Comparison of ENCODE assay signal across 26 cellular contexts in the genomic region with DNA sequence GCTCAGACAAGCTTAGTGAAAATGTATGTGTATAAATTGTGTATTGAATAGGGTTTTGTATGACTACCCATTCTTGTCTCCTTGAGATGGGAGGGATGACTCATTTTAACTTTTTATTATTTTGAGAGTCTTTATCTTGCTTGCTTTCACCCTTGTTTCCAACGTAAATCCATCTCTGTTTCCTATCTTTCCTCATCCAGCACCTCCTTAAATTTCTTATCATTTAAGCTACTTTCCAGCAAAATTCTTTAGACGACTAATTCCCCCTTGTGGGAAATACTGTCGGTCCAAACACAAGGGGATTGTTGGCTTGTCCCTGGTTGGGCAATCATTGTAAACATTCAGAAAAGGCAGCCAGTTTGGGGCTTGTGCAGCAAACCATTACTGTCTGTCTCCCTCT.
DNase-seq lines count a peak whose midpoint lies in the region; ATAC-seq and TF ChIP-seq lines count a peak whose summit lies in the region.
"Had no signal": no experiment of that assay in that cellular context is flagged by ENCODE, and none has a peak within 500 bp of the region (broad histone marks: within the 10 kb centered on the region; RNA-seq: fewer than 3 reads in every experiment).

No MANE protein-coding gene starts in this region.

- no peak for TF ChIP-seq RAD21 in IMR-90 (IDR thresholded peaks at IDR 0.05; ENCODE audit: low read length)

- peaks cover 0 to 5% (median 0%) of the 10 kb centered on the region in 5 donors for H3K9me3 Mint-ChIP-seq in CD8-positive, alpha-beta memory T cell
- H3K9me3 Mint-ChIP-seq: activated CD8-positive, alpha-beta T cell treated with anti-CD3 and anti-CD28 coated beads for 36 hours; activated naive CD8-positive, alpha-beta T cell treated with anti-CD3 and anti-CD28 coated beads for 36 hours; stimulated activated naive CD8-positive, alpha-beta T cell treated with anti-CD3 and anti-CD28 coated beads, Interleukin-15, Interleukin-2, amounts not matched to agents 100 ng/mL and 50 ng/mL, for 24 hours; T-helper 1 cell treated with Interleukin-12 subunit alpha and Interleukin-12 subunit beta and Interleukin-4 antibody, amounts not matched to agents 30 μg/mL and 1 μg/mL, for 36 hours had no signal

- H3K9me3 ChIP-seq in IMR-90 (ENCODE audit: control insufficient read depth, insufficient read depth, low read length) (peaks cover 5% of the 10 kb centered on the region), BE2C (no peaks in the 10 kb centered on the region)
- no peaks in the 10 kb centered on the region for H3K9me3 ChIP-seq in CD8-positive, alpha-beta memory T cell (ENCODE audit: low read length)

- H3K18ac ChIP-seq in IMR-90 (ENCODE audit: low read depth, low read length), result no peak overlapping the region

- TF ChIP-seq POLR2A in IMR-90 (IDR thresholded peaks at IDR 0.05; ENCODE audit: low read depth, low read length), result no peak

- H3K79me2 ChIP-seq in ACC112 (ENCODE audit: control insufficient read depth, insufficient read depth, low read length, unreplicated experiment), result peaks cover 6% of the 10 kb centered on the region

- TF ChIP-seq CTCF in IMR-90 (conservative IDR thresholded peaks at IDR 0.05; ENCODE audit: low read depth, low read length), result no peak
- TF ChIP-seq CTCF in fibroblast of villous mesenchyme (IDR thresholded peaks at IDR 0.05; ENCODE audit: insufficient read depth, low read depth, low read length), result no peak
- TF ChIP-seq CTCF in BE2C (IDR thresholded peaks at IDR 0.05; ENCODE audit: low read depth, low read length), result no peak

- dilution Hi-C loops in IMR-90 (cut with HindIII; ENCODE audit: low sequenced_read_pairs, unreplicated experiment), result no loop called here

- no peak overlapping the region for H3K27ac Mint-ChIP-seq in CD8-positive, alpha-beta memory T cell
- H3K27ac Mint-ChIP-seq: activated CD8-positive, alpha-beta T cell treated with anti-CD3 and anti-CD28 coated beads for 36 hours; activated naive CD8-positive, alpha-beta T cell treated with anti-CD3 and anti-CD28 coated beads for 36 hours; naive thymus-derived CD8-positive, alpha-beta T cell; stimulated activated naive CD8-positive, alpha-beta T cell treated with anti-CD3 and anti-CD28 coated beads, Interleukin-15, Interleukin-2, amounts not matched to agents 100 ng/mL and 50 ng/mL, for 24 hours; T-helper 1 cell treated with Interleukin-12 subunit alpha and Interleukin-12 subunit beta and Interleukin-4 antibody, amounts not matched to agents 30 μg/mL and 1 μg/mL, for 36 hours had no signal

- H3K4me2 ChIP-seq in IMR-90 (ENCODE audit: low read depth, low read length), result peak overlapping the region; percentile 56; the same call in 1 of the 2 replicates

- H3K36me3 ChIP-seq in ACC112 (ENCODE audit: insufficient read depth, low read length) (no peaks in the 10 kb centered on the region), IMR-90 (ENCODE audit: control insufficient read depth, insufficient read depth, low read length) (no peaks in the 10 kb centered on the region), BE2C (no peaks in the 10 kb centered on the region)
- H3K36me3 ChIP-seq in CD8-positive, alpha-beta memory T cell (ENCODE audit: insufficient read depth, low read length), result no peaks in the 10 kb centered on the region
- H3K36me3 ChIP-seq: tibial artery had no signal

- H3K36me3 Mint-ChIP-seq in CD8-positive, alpha-beta memory T cell, result no peaks in the 10 kb centered on the region
- H3K36me3 Mint-ChIP-seq: activated naive CD8-positive, alpha-beta T cell treated with anti-CD3 and anti-CD28 coated beads for 36 hours had no signal

- ATAC-seq in IMR-90 (ENCODE audit: low read depth), result peak; percentile 55
- ATAC-seq: activated CD8-positive, alpha-beta T cell treated with anti-CD3 and anti-CD28 coated beads for 36 hours; naive thymus-derived CD8-positive, alpha-beta T cell had no signal

- intact Hi-C loops in IMR-90 (cut with micrococcal nuclease), result loop anchor here (5.0 kb wide), 2 partner anchors 81 to 151 kb away; no protein-coding TSS in a partner anchor

- H2BK120ac ChIP-seq in IMR-90 (ENCODE audit: low read depth, low read length), result no peak overlapping the region

- no TSS peak for BruUV-seq in IMR-90 (replicated peaks; lab: Mats Ljungman, UMichigan)

- CTCF ChIA-PET in IMR-90 (lab: Yijun Ruan, JAX), result no interaction called here
- CTCF ChIA-PET in CD8-positive, alpha-beta memory T cell (lab: Charles Lee), result no interaction called here

- peaks cover 12% of the 10 kb centered on the region for H3K9me1 ChIP-seq in IMR-90 (ENCODE audit: insufficient read depth, low read length)

- no peak overlapping the region for H3K56ac ChIP-seq in IMR-90 (ENCODE audit: extremely low read depth, insufficient read depth, low read length)

- H4K5ac ChIP-seq in IMR-90 (ENCODE audit: low read depth, low read length), result no peak overlapping the region

- H3K79me1 ChIP-seq in IMR-90 (ENCODE audit: low read depth in 1 of 2, low read length in 2 of 2), result peaks cover 0 to 30% of the 10 kb centered on the region in 2 experiments; a peak in 3 of 4 replicates

- no peak overlapping the region for H3K9ac ChIP-seq in IMR-90 (ENCODE audit: low read depth, low read length)

- H3K27me3 ChIP-seq in ACC112 (ENCODE audit: insufficient read depth, low read length), result no peaks in the 10 kb centered on the region
- no peaks in the 10 kb centered on the region for H3K27me3 ChIP-seq in IMR-90 (ENCODE audit: control insufficient read depth, insufficient read depth, low read length)
- no peaks in the 10 kb centered on the region for H3K27me3 ChIP-seq in CD8-positive, alpha-beta memory T cell (ENCODE audit: insufficient read depth, low read length, poor library complexity, severe bottlenecking)
- H3K27me3 ChIP-seq in BE2C, result no peaks in the 10 kb centered on the region
- H3K27me3 ChIP-seq: dorsolateral prefrontal cortex had no signal

- no peaks in the 10 kb centered on the region for H4K20me1 ChIP-seq in IMR-90 (ENCODE audit: insufficient read depth, low read length)

- H3K14ac ChIP-seq in IMR-90 (replicated peaks; ENCODE audit: low read depth, low read length), result no peak overlapping the region; the same call in 1 of the 2 replicates

- no peak overlapping the region for H2BK15ac ChIP-seq in IMR-90 (ENCODE audit: low read depth, low read length)

- peak overlapping the region; percentile 56 for H3K27ac ChIP-seq in ACC112 (ENCODE audit: low read depth, low read length)
- H3K27ac ChIP-seq in IMR-90 (ENCODE audit: insufficient read depth, low read length), result no peak overlapping the region
- no peak overlapping the region for H3K27ac ChIP-seq in CD8-positive, alpha-beta memory T cell (ENCODE audit: low read depth, low read length)
- H3K27ac ChIP-seq: tibial artery had no signal

- H2AFZ ChIP-seq in ACC112 (ENCODE audit: low read length, unreplicated experiment) (no peak overlapping the region), IMR-90 (replicated peaks; ENCODE audit: low read length, poor library complexity) (no peak overlapping the region)

- no peak overlapping the region for H3K4ac ChIP-seq in IMR-90 (ENCODE audit: low read depth, low read length)

- H2BK20ac ChIP-seq in IMR-90 (ENCODE audit: low read depth, low read length), result no peak overlapping the region

- H2AK9ac ChIP-seq in IMR-90 (replicated peaks; ENCODE audit: low read depth, low read length, poor library complexity), result no peak overlapping the region

- peaks cover 42% of the 10 kb centered on the region for H3K4me1 ChIP-seq in ACC112 (ENCODE audit: control insufficient read depth, insufficient read depth, low read length, unreplicated experiment)
- H3K4me1 ChIP-seq in IMR-90 (ENCODE audit: control insufficient read depth, insufficient read depth, low read length), result peaks cover 4% of the 10 kb centered on the region
- H3K4me1 ChIP-seq in CD8-positive, alpha-beta memory T cell (ENCODE audit: insufficient read depth, low read length), result no peaks in the 10 kb centered on the region
- no peaks in the 10 kb centered on the region for H3K4me1 ChIP-seq in BE2C
- H3K4me1 ChIP-seq: tibial artery had no signal

- DNase-seq in IMR-90 (peak; percentile 54), amniotic epithelial cell (ENCODE audit: low read depth) (peak; percentile 94), fibroblast of villous mesenchyme (ENCODE audit: low read depth) (peak; percentile 66), BE2C (no peak), NCI-H774 (lab: John Stamatoyannopoulos, UW) (no peak), DMS153 treated with DMSO at 0.1 percent for 48 hours (lab: John Stamatoyannopoulos, UW; ENCODE audit: unreplicated experiment) (no peak)
- DNase-seq in CD8-positive, alpha-beta memory T cell, result no peak
- DNase-seq: ACHN; activated CD4-positive, alpha-beta T cell treated with anti-CD3 and anti-CD28 coated beads for 1 hour; activated CD8-positive, alpha-beta T cell treated with anti-CD3 and anti-CD28 coated beads for 36 hours; activated naive CD8-positive, alpha-beta T cell treated with anti-CD3 and anti-CD28 coated beads for 36 hours; activated T-cell treated with anti-CD3 and anti-CD28 coated beads for 4 hours; cerebellar nuclear complex; COR-L47; DMS79 treated with DMSO at 0.1 percent for 48 hours; dorsolateral prefrontal cortex; head of caudate nucleus; naive thymus-derived CD8-positive, alpha-beta T cell; NCI-H1048; NCI-H1694; NCI-H2171; occipital lobe; tibial artery had no signal

- H4K8ac ChIP-seq in IMR-90 (ENCODE audit: low read depth in 2 of 2, low read length in 2 of 2), result no peak overlapping the region

- H3K27me3 Mint-ChIP-seq in CD8-positive, alpha-beta memory T cell, result peaks cover 0 to 29% of the 10 kb centered on the region in 2 donors

- H4K91ac ChIP-seq in IMR-90 (ENCODE audit: insufficient read depth, low read depth, low read length), result no peak overlapping the region

- no peak overlapping the region for H3K4me3 Mint-ChIP-seq in CD8-positive, alpha-beta memory T cell
- H3K4me3 Mint-ChIP-seq: activated CD8-positive, alpha-beta T cell treated with anti-CD3 and anti-CD28 coated beads for 36 hours; activated naive CD8-positive, alpha-beta T cell treated with anti-CD3 and anti-CD28 coated beads for 36 hours; naive thymus-derived CD8-positive, alpha-beta T cell; stimulated activated naive CD8-positive, alpha-beta T cell treated with anti-CD3 and anti-CD28 coated beads, Interleukin-15, Interleukin-2, amounts not matched to agents 100 ng/mL and 50 ng/mL, for 24 hours; T-helper 1 cell treated with Interleukin-12 subunit alpha and Interleukin-12 subunit beta and Interleukin-4 antibody, amounts not matched to agents 30 μg/mL and 1 μg/mL, for 36 hours had no signal

- in situ Hi-C loops in IMR-90 (cut with MboI; ENCODE audit: low sequenced_read_pairs), result no loop called here

- H2AK5ac ChIP-seq in IMR-90 (ENCODE audit: low read depth, low read length), result no peak overlapping the region

- no peak overlapping the region for H2BK5ac ChIP-seq in IMR-90 (ENCODE audit: low read depth, low read length, poor library complexity, severe bottlenecking)

- no peak overlapping the region for H3K23ac ChIP-seq in IMR-90 (ENCODE audit: low read depth, low read length)

- H3K4me3 ChIP-seq in ACC112 (ENCODE audit: low read depth, low read length), result peak overlapping the region; percentile 47; the same call in 1 of the 2 replicates
- H3K4me3 ChIP-seq in IMR-90 (ENCODE audit: insufficient read depth, low read depth, low read length), result no peak overlapping the region
- H3K4me3 ChIP-seq in fibroblast of villous mesenchyme (ENCODE audit: low read depth, low read length), result no peak overlapping the region
- H3K4me3 ChIP-seq in CD8-positive, alpha-beta memory T cell (ENCODE audit: low read length), result no peak overlapping the region
- no peak overlapping the region for H3K4me3 ChIP-seq in BE2C (ENCODE audit: low read depth, low read length)
- H3K4me3 ChIP-seq: dorsolateral prefrontal cortex, tibial artery had no signal

- POLR2A ChIA-PET in IMR-90 (lab: Charles Lee; ENCODE audit: unreplicated experiment), result no interaction called here
- POLR2A ChIA-PET in CD8-positive, alpha-beta memory T cell (lab: Charles Lee), result no interaction called here

- WGBS in IMR-90 (ENCODE audit: extremely low coverage in 2 of 2, insufficient read length in 1 of 2), 2 experiments, result 0% methylated on average over 1 of the region's 3 CpGs; no CpG with 5 or more reads in 1 of the 2 experiments

- no peaks in the 10 kb centered on the region for H3K4me1 Mint-ChIP-seq in CD8-positive, alpha-beta memory T cell
- H3K4me1 Mint-ChIP-seq: activated naive CD8-positive, alpha-beta T cell treated with anti-CD3 and anti-CD28 coated beads for 36 hours; naive thymus-derived CD8-positive, alpha-beta T cell had no signal

Comparison
In these comparisons a context has a peak if more than half of its experiments do, and no peak if none do; other contexts are left out.
1. DNase-seq: peak in IMR-90 (single experiment), amniotic epithelial cell (single experiment) and fibroblast of villous mesenchyme (single experiment); none in CD8-positive, alpha-beta memory T cell (0 of 5), BE2C (single experiment), NCI-H774 (single experiment) and DMS153 treated with DMSO at 0.1 percent for 48 hours (single experiment).